19 cellular contexts compared by ENCODE assay signal in genomic region chr9:116080561-116080960, GRCh38.
"Had no signal": no experiment of that assay in that cellular context is flagged by ENCODE, and none has a peak within 500 bp of the region (broad histone marks: within the 10 kb centered on the region; RNA-seq: fewer than 3 reads in every experiment).

No MANE protein-coding gene starts in this region.

- ATAC-seq: Panc1, PC-3, SK-N-SH treated with all-trans-retinoic acid at 6 μM for 48 hours had no signal

- DNase-seq: KBM-7, MV-4-11, NCI-H1048, NCI-H1105, NCI-H1417, NCI-H1436 treated with DMSO at 0.1 percent for 48 hours, NCI-H1694, NCI-H187 treated with DMSO at 0.1 percent for 48 hours, NCI-H2029 treated with DMSO at 0.1 percent for 48 hours, NCI-H2227 treated with DMSO at 0.1 percent for 48 hours, NCI-H524, NCI-H526 treated with DMSO at 0.1 percent for 48 hours, NCI-H748 treated with DMSO at 0.1 percent for 48 hours, PC-3, SHP77 had no signal

- H3K27ac ChIP-seq: HL-60, RWPE1 had no signal
